Comparison of ENCODE assay signal across 9 cellular contexts in the genomic region with DNA sequence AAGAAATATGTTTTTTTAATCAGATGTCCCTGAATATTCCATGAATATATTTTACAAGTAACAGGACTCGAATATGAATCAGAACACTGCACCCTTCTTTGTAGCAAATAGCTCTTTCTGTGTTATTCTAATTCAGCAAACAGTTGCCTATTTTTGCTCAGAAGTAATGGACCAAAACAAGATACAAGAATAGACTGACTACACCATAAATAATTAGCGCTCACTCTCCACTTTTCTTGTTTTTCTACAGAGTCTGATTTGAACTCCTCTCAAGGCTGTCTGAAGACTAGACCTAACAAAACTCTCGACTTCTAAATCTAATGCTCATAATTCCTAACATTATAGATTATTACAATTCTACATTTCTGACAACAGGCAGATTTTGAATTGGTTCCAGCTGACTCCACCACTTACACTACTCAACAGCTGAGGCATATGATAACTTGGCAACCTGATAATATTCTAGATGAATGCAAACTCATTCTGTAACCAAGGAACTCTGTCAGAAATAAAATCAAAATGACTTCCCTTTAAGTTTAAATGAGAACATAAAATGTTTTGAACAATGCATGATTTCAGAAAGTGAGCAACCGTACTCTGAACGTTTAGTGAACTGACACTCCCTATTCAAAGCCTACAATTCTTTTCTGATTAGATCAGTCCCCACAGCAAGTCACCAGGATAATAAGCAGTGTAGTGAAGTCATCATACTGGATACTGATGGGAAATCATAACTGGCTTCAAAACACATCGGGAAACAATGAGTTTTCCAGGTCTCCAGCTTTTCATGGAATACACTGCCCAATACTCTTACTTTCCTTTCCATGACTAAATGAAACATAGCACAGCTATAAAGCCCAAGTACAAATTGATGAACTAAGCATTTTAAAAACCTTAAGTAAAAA.
DNase-seq lines count a peak whose midpoint lies in the region; ATAC-seq, FAIRE-seq and TF ChIP-seq lines count a peak whose summit lies in the region.
"Had no signal": no experiment of that assay in that cellular context is flagged by ENCODE, and none has a peak within 500 bp of the region (broad histone marks: within the 10 kb centered on the region; RNA-seq: fewer than 3 reads in every experiment).

No MANE protein-coding gene starts in this region.

- H3K27me3 Mint-ChIP-seq in MCF 10A (ENCODE audit: insufficient read depth, unreplicated experiment): no peaks in the 10 kb centered on the region

- H3K27ac ChIP-seq in HepG2 (ENCODE audit: extremely low read length, insufficient read depth, low read length): no peak overlapping the region

- peaks cover 8% of the 10 kb centered on the region for H3K4me1 ChIP-seq in HepG2 (ENCODE audit: insufficient read depth, low read length)

- no peak for TF ChIP-seq POLR2A in HepG2 (IDR thresholded peaks at IDR 0.05; ENCODE audit: insufficient read depth in 1 of 2, low read depth in 2 of 2, low read length in 2 of 2)

- no peak for TF ChIP-seq EP300 in HepG2 (IDR thresholded peaks at IDR 0.05; ENCODE audit: low read depth in 2 of 2, low read length in 2 of 2)
- TF ChIP-seq EP300 in HepG2 (CRISPR knock-in tag; IDR thresholded peaks at IDR 0.05; ENCODE audit: borderline replicate concordance): no peak

- intact Hi-C loops in MCF 10A (cut with micrococcal nuclease) (loop anchor here (5.0 kb wide), 3 partner anchors 33 to 198 kb away; partner anchors contain the start of gene DST), HepG2 (cut with micrococcal nuclease; ENCODE audit: unreplicated experiment) (loop anchor here (5.0 kb wide), 2 partner anchors 73 to 218 kb away; no protein-coding TSS in a partner anchor)

- peaks cover 20% of the 10 kb centered on the region for H3K4me1 Mint-ChIP-seq in MCF 10A (ENCODE audit: insufficient read depth, unreplicated experiment)

- in situ Hi-C loops in KBM-7 (cut with MboI; ENCODE audit: low pct_unique_long_range_greater_than_20kb, low sequenced_read_pairs): no loop called here
- in situ Hi-C loops in HepG2 (cut with HindIII; ENCODE audit: extremely low pct_ligation_motif_present, low pct_unique_long_range_greater_than_20kb): loop anchor here (10.0 kb wide), 1 partner anchor 206 kb away; no protein-coding TSS in a partner anchor

- no peak overlapping the region for H3K9ac ChIP-seq in HepG2 (ENCODE audit: insufficient read depth, low read depth, low read length)

- H3K27ac Mint-ChIP-seq in MCF 10A (ENCODE audit: low read depth, unreplicated experiment): peak overlapping the region; percentile 72
- H3K27ac Mint-ChIP-seq: activated CD4-positive, alpha-beta memory T cell treated with anti-CD3 and anti-CD28 coated beads for 36 hours had no signal

- BruUV-seq in MCF 10A (replicated peaks; lab: Mats Ljungman, UMichigan) (no TSS peak), HepG2 (replicated peaks; lab: Mats Ljungman, UMichigan) (no TSS peak)

- H3K79me2 ChIP-seq in HepG2 (ENCODE audit: insufficient read depth, low read length): no peaks in the 10 kb centered on the region

- H3K4me3 Mint-ChIP-seq in MCF 10A (ENCODE audit: unreplicated experiment): peak overlapping the region; percentile 92
- H3K4me3 Mint-ChIP-seq: activated CD4-positive, alpha-beta memory T cell treated with anti-CD3 and anti-CD28 coated beads for 36 hours had no signal

- H3K4me3 ChIP-seq in HepG2 (replicated peaks in 1 of 3; ENCODE audit: insufficient read depth in 1 of 3, low read depth in 2 of 3, low read length in 3 of 3): no peak overlapping the region

- H2AFZ ChIP-seq in HepG2 (ENCODE audit: low read length): no peak overlapping the region

- WGBS in HepG2 (ENCODE audit: low lambda C conversion rate): 32% methylated on average over 6 of the region's 6 CpGs

- ATAC-seq in HepG2 (no peak), HG03520 (IDR thresholded peaks at IDR 0.05; ENCODE audit: unreplicated experiment) (no peak), GM18517 (IDR thresholded peaks at IDR 0.05; ENCODE audit: unreplicated experiment) (no peak)

- DNase-seq in AG08395 (ENCODE audit: low spot score): peak; percentile 70
- DNase-seq in KBM-7: peak; percentile 16
- peak; percentile 33 for DNase-seq in MCF 10A (ENCODE audit: unreplicated experiment)
- peak; percentile 49 for DNase-seq in HepG2 (ENCODE audit: low spot score)
- DNase-seq in GM19240 (ENCODE audit: insufficient read length, low spot score): no peak
- no peak for DNase-seq in NCI-H1092 treated with DMSO at 0.1 percent for 48 hours (lab: John Stamatoyannopoulos, UW)
- DNase-seq: activated CD4-positive, alpha-beta memory T cell treated with anti-CD3 and anti-CD28 coated beads for 36 hours had no signal

- CTCF ChIA-PET in MCF 10A (lab: Yijun Ruan, JAX): interaction anchor here (0.7 to 2.8 kb wide), 8 partner anchors 10 to 475 kb away, joined by 3 to 18 read pairs (median 4); no protein-coding TSS in a partner anchor
- CTCF ChIA-PET in HepG2 (lab: Yijun Ruan, JAX; ENCODE audit: low intra/inter-chr PET ratio, low total read pairs): no interaction called here

- FAIRE-seq in HepG2 (lab: Jason Lieb, UNC): peak; percentile 49

- no peak for TF ChIP-seq CTCF in MCF 10A (IDR thresholded peaks at IDR 0.05; ENCODE audit: unreplicated experiment)
- no peak for TF ChIP-seq CTCF in HepG2 (CRISPR knock-in tag; IDR thresholded peaks at IDR 0.05)

- H3K4me2 ChIP-seq in HepG2 (ENCODE audit: low read depth, low read length): no peak overlapping the region

- no peaks in the 10 kb centered on the region for H3K9me3 Mint-ChIP-seq in MCF 10A (ENCODE audit: unreplicated experiment)
- H3K9me3 Mint-ChIP-seq: activated CD4-positive, alpha-beta memory T cell treated with anti-CD3 and anti-CD28 coated beads for 36 hours had no signal

- H3K36me3 ChIP-seq in HepG2 (replicated peaks in 1 of 2; ENCODE audit: control insufficient read depth in 1 of 2, insufficient read depth in 2 of 2, low read length in 2 of 2): no peaks in the 10 kb centered on the region

- no peaks in the 10 kb centered on the region for H3K36me3 Mint-ChIP-seq in MCF 10A (ENCODE audit: insufficient read depth, unreplicated experiment)
- H3K36me3 Mint-ChIP-seq: activated CD4-positive, alpha-beta memory T cell treated with anti-CD3 and anti-CD28 coated beads for 36 hours had no signal

- POLR2A ChIA-PET in MCF 10A (lab: Yijun Ruan, JAX): interaction anchor here (0.6 to 4.7 kb wide), 31 partner anchors 12 to 478 kb away, joined by 3 to 30 read pairs (median 5); partner anchors contain the start of gene DST
- POLR2A ChIA-PET in HepG2 (lab: Yijun Ruan, JAX): no interaction called here

- no peak for TF ChIP-seq RAD21 in HepG2 (CRISPR knock-in tag; IDR thresholded peaks at IDR 0.05)

- peaks cover 3 to 7% of the 10 kb centered on the region in 2 experiments; a peak in 3 of 5 replicates for H3K27me3 ChIP-seq in HepG2 (ENCODE audit: control insufficient read depth in 1 of 2, insufficient read depth in 2 of 2, low read length in 2 of 2)

- H4K20me1 ChIP-seq in HepG2 (ENCODE audit: insufficient read depth, low read length): no peaks in the 10 kb centered on the region

- no peaks in the 10 kb centered on the region for H3K9me3 ChIP-seq in HepG2 (ENCODE audit: low read length)

TF ChIP-seq in HepG2, 621 proteins besides CTCF, POLR2A, EP300 and RAD21:
- peak; percentile 81 for TF ChIP-seq MAFF (IDR thresholded peaks at IDR 0.05; ENCODE audit: low read depth, low read length)
- no peak for TF ChIP-seq ARID2 (CRISPR knock-in tag; IDR thresholded peaks at IDR 0.05; ENCODE audit: borderline replicate concordance)
- TF ChIP-seq MAFK (conservative IDR thresholded peaks at IDR 0.05 in 1 of 2, IDR thresholded peaks at IDR 0.05 in 1 of 2; ENCODE audit: low read length in 2 of 2): peak; percentile 82 to 86

Comparison
In these comparisons a context has a peak if more than half of its experiments do, and no peak if none do; other contexts are left out.
1. DNase-seq: peak in AG08395 (single experiment), KBM-7 (single experiment), MCF 10A (single experiment) and HepG2 (single experiment); none in GM19240 (single experiment) and NCI-H1092 treated with DMSO at 0.1 percent for 48 hours (single experiment).